In the genomic region with DNA sequence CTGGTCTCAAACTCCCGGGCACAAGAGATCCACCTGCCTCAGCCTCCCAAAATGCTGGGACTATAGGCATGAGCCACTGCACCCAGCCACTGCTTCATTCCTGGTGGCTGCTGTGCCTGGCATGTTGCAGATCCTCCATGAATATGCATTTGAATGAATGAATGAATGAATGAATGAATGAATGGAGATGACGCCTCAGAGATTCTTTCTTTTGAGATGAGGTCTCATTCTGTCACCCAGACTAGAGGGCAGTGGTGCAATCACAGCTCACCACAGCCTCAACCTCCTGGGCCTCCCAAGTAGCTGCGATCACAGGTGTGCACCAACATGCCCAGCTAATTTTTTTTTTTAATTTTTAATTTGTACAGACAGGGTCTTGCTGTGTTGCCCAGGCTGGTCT, we compare ENCODE assay signal across 16 cellular contexts. TPM values are rescaled to one million over a fixed set of nuclear protein-coding genes. Genes with fewer than 3 reads are reported as not detected.
DNase-seq lines count a peak whose midpoint lies in the region; ATAC-seq and TF ChIP-seq lines count a peak whose summit lies in the region.
"Had no signal": no experiment of that assay in that cellular context is flagged by ENCODE, and none has a peak within 500 bp of the region (broad histone marks: within the 10 kb centered on the region; RNA-seq: fewer than 3 reads in every experiment).

No MANE protein-coding gene starts in this region.

- peaks cover 57% of the 10 kb centered on the region for H3K36me3 Mint-ChIP-seq in activated naive CD8-positive, alpha-beta T cell treated with anti-CD3 and anti-CD28 coated beads, Interleukin-2, amount 10 ng/mL, durations not matched to agents 7 days and 5 days
- peaks cover 41% of the 10 kb centered on the region for H3K36me3 Mint-ChIP-seq in activated naive CD8-positive, alpha-beta T cell treated with anti-CD3 and anti-CD28 coated beads for 36 hours
- H3K36me3 Mint-ChIP-seq in effector memory CD8-positive, alpha-beta T cell (ENCODE audit: insufficient read depth): peaks cover 82% of the 10 kb centered on the region

- no peaks in the 10 kb centered on the region for H3K9me3 Mint-ChIP-seq in activated naive CD8-positive, alpha-beta T cell treated with anti-CD3 and anti-CD28 coated beads, Interleukin-2, amount 10 ng/mL, durations not matched to agents 7 days and 5 days
- H3K9me3 Mint-ChIP-seq in activated naive CD8-positive, alpha-beta T cell treated with anti-CD3 and anti-CD28 coated beads for 36 hours: no peaks in the 10 kb centered on the region
- no peaks in the 10 kb centered on the region for H3K9me3 Mint-ChIP-seq in effector memory CD8-positive, alpha-beta T cell
- H3K9me3 Mint-ChIP-seq: CD8-positive, alpha-beta T cell had no signal

- ATAC-seq in activated naive CD8-positive, alpha-beta T cell treated with anti-CD3 and anti-CD28 coated beads, Interleukin-2, amount 10 ng/mL, durations not matched to agents 7 days and 5 days (ENCODE audit: low read depth): no peak
- ATAC-seq in effector memory CD8-positive, alpha-beta T cell (replicated peaks): no peak
- ATAC-seq: CD8-positive, alpha-beta T cell; HCT116 had no signal

- H3K4me1 Mint-ChIP-seq in activated naive CD8-positive, alpha-beta T cell treated with anti-CD3 and anti-CD28 coated beads, Interleukin-2, amount 10 ng/mL, durations not matched to agents 7 days and 5 days: peaks cover 37% of the 10 kb centered on the region
- H3K4me1 Mint-ChIP-seq in activated naive CD8-positive, alpha-beta T cell treated with anti-CD3 and anti-CD28 coated beads for 36 hours: peaks cover 33% of the 10 kb centered on the region
- H3K4me1 Mint-ChIP-seq in effector memory CD8-positive, alpha-beta T cell (ENCODE audit: low read depth in 2 of 2): peaks cover 50 to 54% of the 10 kb centered on the region in 2 donors

- no peak for DNase-seq in activated naive CD8-positive, alpha-beta T cell treated with anti-CD3 and anti-CD28 coated beads, Interleukin-2, amount 10 ng/mL, durations not matched to agents 7 days and 5 days
- no peak for DNase-seq in activated naive CD8-positive, alpha-beta T cell treated with anti-CD3 and anti-CD28 coated beads for 36 hours
- no peak for DNase-seq in effector memory CD8-positive, alpha-beta T cell
- DNase-seq in NCI-H1436 (lab: John Stamatoyannopoulos, UW) (no peak), cardiac septum (ENCODE audit: low spot score) (no peak)
- no peak for DNase-seq in activated CD8-positive, alpha-beta memory T cell treated with anti-CD3 and anti-CD28 coated beads, Interleukin-2, amount 50 U/mL, for 48 hours
- DNase-seq: ACHN; Caco-2; CD8-positive, alpha-beta T cell; DND-41; GDM1; IMR-90 had no signal

- TF ChIP-seq CTCF in HEK293 (tag by site-specific recombination; IDR thresholded peaks at IDR 0.05): no peak
- TF ChIP-seq CTCF in neutrophil (IDR thresholded peaks at IDR 0.05): no peak

- H3K27ac Mint-ChIP-seq in activated naive CD8-positive, alpha-beta T cell treated with anti-CD3 and anti-CD28 coated beads, Interleukin-2, amount 10 ng/mL, durations not matched to agents 7 days and 5 days: no peak overlapping the region
- no peak overlapping the region for H3K27ac Mint-ChIP-seq in activated naive CD8-positive, alpha-beta T cell treated with anti-CD3 and anti-CD28 coated beads for 36 hours
- peak overlapping the region; percentile 41 to 99 for H3K27ac Mint-ChIP-seq in effector memory CD8-positive, alpha-beta T cell
- H3K27ac Mint-ChIP-seq: CD8-positive, alpha-beta T cell had no signal

- no peaks in the 10 kb centered on the region for H3K27me3 Mint-ChIP-seq in activated naive CD8-positive, alpha-beta T cell treated with anti-CD3 and anti-CD28 coated beads, Interleukin-2, amount 10 ng/mL, durations not matched to agents 7 days and 5 days
- no peaks in the 10 kb centered on the region for H3K27me3 Mint-ChIP-seq in activated naive CD8-positive, alpha-beta T cell treated with anti-CD3 and anti-CD28 coated beads for 36 hours
- H3K27me3 Mint-ChIP-seq in effector memory CD8-positive, alpha-beta T cell: no peaks in the 10 kb centered on the region

- no peak overlapping the region for H3K4me3 ChIP-seq in HEK293 (ENCODE audit: low read depth, low read length)
- H3K4me3 ChIP-seq in neutrophil (ENCODE audit: low read depth in 1 of 2, low read length in 1 of 2): no peak overlapping the region

- H3K4me3 Mint-ChIP-seq in activated naive CD8-positive, alpha-beta T cell treated with anti-CD3 and anti-CD28 coated beads, Interleukin-2, amount 10 ng/mL, durations not matched to agents 7 days and 5 days: peak overlapping the region; percentile 8
- no peak overlapping the region for H3K4me3 Mint-ChIP-seq in activated naive CD8-positive, alpha-beta T cell treated with anti-CD3 and anti-CD28 coated beads for 36 hours
- H3K4me3 Mint-ChIP-seq in effector memory CD8-positive, alpha-beta T cell: peak overlapping the region; percentile 4 to 95
- H3K4me3 Mint-ChIP-seq: CD8-positive, alpha-beta T cell had no signal

- intact Hi-C loops in cardiac septum (cut with DNase I): no loop called here

- H3K9me3 ChIP-seq in HEK293 (ENCODE audit: control insufficient read depth, insufficient read depth, low read depth, low read length) (no peaks in the 10 kb centered on the region), neutrophil (no peaks in the 10 kb centered on the region)
- H3K9me3 ChIP-seq: Caco-2 had no signal

- H3K4me1 ChIP-seq in HEK293 (ENCODE audit: control insufficient read depth, insufficient read depth, low read length) (no peaks in the 10 kb centered on the region), neutrophil (ENCODE audit: control insufficient read depth in 1 of 2, insufficient read depth in 1 of 2, low read depth in 1 of 2, low read length in 1 of 2) (peaks cover 53 to 55% of the 10 kb centered on the region in 2 experiments)
- H3K4me1 ChIP-seq: Caco-2 had no signal

- H3K36me3 ChIP-seq in HEK293 (ENCODE audit: control insufficient read depth in 2 of 2, insufficient read depth in 1 of 2, low read length in 2 of 2) (no peaks in the 10 kb centered on the region), neutrophil (no peaks in the 10 kb centered on the region)

- no peaks in the 10 kb centered on the region for H3K27me3 ChIP-seq in neutrophil

- POLR2A ChIA-PET in activated naive CD8-positive, alpha-beta T cell treated with anti-CD3 and anti-CD28 coated beads, Interleukin-2, amount 10 ng/mL, durations not matched to agents 7 days and 5 days (lab: Charles Lee): interaction anchor here (5.1 kb wide), 1 partner anchor 10 kb away, joined by 32 read pairs; a partner anchor contains a TSS
- POLR2A ChIA-PET in HEK293 (lab: Yijun Ruan, JAX): interaction anchor here (0.5 kb wide), 1 partner anchor 27 kb away, joined by 4 read pairs; no protein-coding TSS in a partner anchor

- H3K27ac ChIP-seq in HEK293 (ENCODE audit: extremely low read depth, low read depth, low read length) (no peak overlapping the region), neutrophil (peak overlapping the region; percentile 90)
- H3K27ac ChIP-seq: C4-2B had no signal

- CTCF ChIA-PET in HEK293 (lab: Yijun Ruan, JAX): no interaction called here

TF ChIP-seq in HEK293, 187 proteins besides CTCF, POLR2A, EP300 and RAD21:
- TF ChIP-seq ZBTB1 (tag by site-specific recombination; IDR thresholded peaks at IDR 0.05) (no peak), ZNF24 (tag by site-specific recombination; IDR thresholded peaks at IDR 0.05) (0 out of 2 replicates have a peak, but pooled peaks have one; percentile 38)

RNA-seq across cellular contexts. Expression of a gene that starts 5.2 kb away (rescaled TPM):
- total RNA-seq in activated naive CD8-positive, alpha-beta T cell treated with anti-CD3 and anti-CD28 coated beads, Interleukin-2, amount 10 ng/mL, durations not matched to agents 7 days and 5 days: 100 to 1,000 TPM; 255 to 263 TPM
- total RNA-seq in activated naive CD8-positive, alpha-beta T cell treated with anti-CD3 and anti-CD28 coated beads for 36 hours: 100 to 1,000 TPM; 122 TPM
- total RNA-seq in cardiac septum: 3.1 TPM
- total RNA-seq: Caco-2, IMR-90 had no signal

RNA-seq across cellular contexts. Expression of a gene that starts 10.7 kb away (rescaled TPM):
- 10 to 100 TPM in 1 of 2 experiments, 1 to 10 TPM in 1; 7.4 to 10.0 TPM for total RNA-seq in activated naive CD8-positive, alpha-beta T cell treated with anti-CD3 and anti-CD28 coated beads, Interleukin-2, amount 10 ng/mL, durations not matched to agents 7 days and 5 days
- 1 to 10 TPM; 5.4 to 5.5 TPM for total RNA-seq in activated naive CD8-positive, alpha-beta T cell treated with anti-CD3 and anti-CD28 coated beads for 36 hours
- 6.7 TPM for total RNA-seq in cardiac septum

Comparison
In these comparisons a context has a peak if more than half of its experiments do, and no peak if none do; other contexts are left out.
1. H3K27ac Mint-ChIP-seq: peak in effector memory CD8-positive, alpha-beta T cell (2 of 2); none in activated naive CD8-positive, alpha-beta T cell treated with anti-CD3 and anti-CD28 coated beads, Interleukin-2, amount 10 ng/mL, durations not matched to agents 7 days and 5 days (single experiment) and activated naive CD8-positive, alpha-beta T cell treated with anti-CD3 and anti-CD28 coated beads for 36 hours (single experiment).
2. RNA of a gene that starts 5.2 kb away (total RNA-seq): 255 to 263 TPM in activated naive CD8-positive, alpha-beta T cell treated with anti-CD3 and anti-CD28 coated beads, Interleukin-2, amount 10 ng/mL, durations not matched to agents 7 days and 5 days and 122 TPM in activated naive CD8-positive, alpha-beta T cell treated with anti-CD3 and anti-CD28 coated beads for 36 hours; 3.1 TPM in cardiac septum (single experiment); every median in the first group is over 10 times any median in the second.